8 cellular contexts compared by ENCODE assay signal in the genomic region with DNA sequence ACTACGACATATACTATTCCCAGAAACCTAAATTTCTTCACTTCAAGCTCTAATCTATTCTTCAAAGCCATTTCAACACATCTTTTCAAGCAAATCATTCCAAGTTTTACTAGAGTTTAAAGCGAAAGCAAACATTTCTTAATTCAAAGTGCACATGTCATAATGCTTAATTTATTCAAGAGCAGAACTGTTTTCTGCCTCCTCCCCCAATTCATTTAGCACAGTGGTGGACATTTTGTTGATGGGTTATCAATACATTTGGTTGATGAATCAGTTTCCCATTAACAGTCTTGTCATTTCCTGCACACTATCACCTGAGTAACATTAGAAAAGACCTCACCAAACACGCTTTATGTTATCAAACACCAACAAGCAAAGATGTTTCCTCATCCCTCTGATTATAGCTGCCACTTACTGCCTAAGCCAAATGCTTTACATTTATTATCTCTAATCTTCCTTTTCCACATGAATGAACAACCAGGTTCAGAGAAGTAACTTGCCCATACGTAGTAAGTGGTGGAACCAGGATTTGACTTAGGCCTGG. TPM values are rescaled to one million over a fixed set of nuclear protein-coding genes. Genes with fewer than 3 reads are reported as not detected.
A peak's percentile ranks its signal among the peaks of the same experiment; 100 is the strongest.
DNase-seq lines count a peak whose midpoint lies in the region; ATAC-seq and TF ChIP-seq lines count a peak whose summit lies in the region.

No MANE protein-coding gene starts in this region.

- H2AK5ac ChIP-seq in mesenchymal stem cell (ENCODE audit: low read length, severe bottlenecking): no peak overlapping the region

- H3K79me1 ChIP-seq in mesenchymal stem cell (replicated peaks; ENCODE audit: low read length, poor library complexity, severe bottlenecking): no peaks in the 10 kb centered on the region

- in situ Hi-C loops in astrocyte of the spinal cord (cut with HindIII; ENCODE audit: low sequenced_read_pairs): no loop called here

- peak overlapping the region in 1 of 2 donors; percentile 6 for H3K27ac ChIP-seq in right atrium auricular region
- no peak overlapping the region for H3K27ac ChIP-seq in mesenchymal stem cell (ENCODE audit: low read length, poor library complexity, severe bottlenecking)

- peak overlapping the region; percentile 80 for H3K4me2 ChIP-seq in mesenchymal stem cell (ENCODE audit: low read length, poor library complexity, severe bottlenecking)

- H3K23ac ChIP-seq in mesenchymal stem cell (ENCODE audit: low read length in 2 of 2): no peak overlapping the region

- no peak overlapping the region for H2AFZ ChIP-seq in mesenchymal stem cell (ENCODE audit: low read depth, low read length)

- 76% methylated on average over 3 of the region's 4 CpGs for WGBS in mesenchymal stem cell

- H3K4ac ChIP-seq in mesenchymal stem cell (ENCODE audit: low read depth in 1 of 2, low read length in 2 of 2): no peak overlapping the region

- no peak overlapping the region for H4K91ac ChIP-seq in mesenchymal stem cell (ENCODE audit: low read length)

- H3K14ac ChIP-seq in mesenchymal stem cell (ENCODE audit: low read length in 2 of 2): no peak overlapping the region

- H3K9me3 ChIP-seq in right atrium auricular region: no peaks in the 10 kb centered on the region
- H3K9me3 ChIP-seq in mesenchymal stem cell (ENCODE audit: control insufficient read depth, low read length): no peaks in the 10 kb centered on the region

- H2BK15ac ChIP-seq in mesenchymal stem cell (ENCODE audit: low read depth, poor library complexity, severe bottlenecking): no peak overlapping the region

- ATAC-seq in Right ventricle myocardium superior (ENCODE audit: poor library complexity) (no peak), HG03442 (IDR thresholded peaks at IDR 0.05; ENCODE audit: unreplicated experiment) (no peak)

- TF ChIP-seq CTCF in right atrium auricular region (IDR thresholded peaks at IDR 0.05): no peak
- TF ChIP-seq CTCF in astrocyte of the spinal cord (IDR thresholded peaks at IDR 0.05; ENCODE audit: low read depth, low read length): no peak

- no peaks in the 10 kb centered on the region for H3K27me3 ChIP-seq in right atrium auricular region
- H3K27me3 ChIP-seq in mesenchymal stem cell (ENCODE audit: control insufficient read depth in 1 of 2, insufficient read depth in 1 of 2, low read length in 2 of 2): no peaks in the 10 kb centered on the region

- intact Hi-C loops in Right ventricle myocardium superior (cut with DNase I): no loop called here

- H2BK5ac ChIP-seq in mesenchymal stem cell (ENCODE audit: low read depth, low read length, poor library complexity, severe bottlenecking): no peak overlapping the region

- H4K8ac ChIP-seq in mesenchymal stem cell (ENCODE audit: low read length): no peak overlapping the region

- peak overlapping the region; percentile 100 for H3K9ac ChIP-seq in mesenchymal stem cell (ENCODE audit: low read length)

- H3K4me1 ChIP-seq in right atrium auricular region: peaks cover 0 to 59% of the 10 kb centered on the region in 2 donors
- peaks cover 6% of the 10 kb centered on the region for H3K4me1 ChIP-seq in mesenchymal stem cell (ENCODE audit: control insufficient read depth, insufficient read depth, low read depth, low read length)

- no peak overlapping the region for H2BK12ac ChIP-seq in mesenchymal stem cell (ENCODE audit: low read length in 2 of 2)

- DNase-seq in right atrium auricular region (ENCODE audit: low spot score) (no peak), Right ventricle myocardium superior (no peak), astrocyte of the spinal cord (ENCODE audit: low read depth, low spot score) (no peak), mesenchymal stem cell (peak; percentile 40), RKO (ENCODE audit: low spot score) (no peak), superior temporal gyrus (ENCODE audit: extremely low spot score) (no peak)
- no peak for DNase-seq in activated CD4-positive, CD25-positive, alpha-beta regulatory T cell treated with anti-CD3 and anti-CD28 coated beads, Interleukin-2, amount 50 U/mL, for 72 hours

- H3K18ac ChIP-seq in mesenchymal stem cell (ENCODE audit: low read depth in 1 of 2, low read length in 2 of 2): no peak overlapping the region

- peak overlapping the region; percentile 90 to 92 for H3K4me3 ChIP-seq in right atrium auricular region
- peak overlapping the region; percentile 90 for H3K4me3 ChIP-seq in astrocyte of the spinal cord (ENCODE audit: low read depth, low read length)
- peak overlapping the region in 1 of 2 experiments; percentile 94 for H3K4me3 ChIP-seq in mesenchymal stem cell (ENCODE audit: insufficient read depth in 1 of 2, low read depth in 1 of 2, low read length in 2 of 2)

- no peak overlapping the region for H2BK120ac ChIP-seq in mesenchymal stem cell (ENCODE audit: low read depth, low read length)

- no peaks in the 10 kb centered on the region for H3K36me3 ChIP-seq in right atrium auricular region
- H3K36me3 ChIP-seq in mesenchymal stem cell (ENCODE audit: control insufficient read depth in 1 of 2, insufficient read depth in 2 of 2, low read depth in 1 of 2, low read length in 2 of 2): peaks cover 4 to 6% of the 10 kb centered on the region in 2 experiments

RNA-seq across cellular contexts. Expression of a gene that starts 2.0 kb away (rescaled TPM):
- 10 to 100 TPM; 44.2 to 48.1 TPM for total RNA-seq in right atrium auricular region
- total RNA-seq in Right ventricle myocardium superior: 50.9 TPM
- 52.4 TPM for polyA plus RNA-seq in mesenchymal stem cell (2013, experiment 1 of 2)
- 51.7 TPM for polyA plus RNA-seq in mesenchymal stem cell (2013, experiment 2 of 2)

RNA-seq across cellular contexts. Expression of a gene that starts 51.0 kb away (rescaled TPM):
- total RNA-seq in right atrium auricular region (10 to 100 TPM; 18.4 to 24.3 TPM), Right ventricle myocardium superior (33.1 TPM)
- polyA plus RNA-seq in mesenchymal stem cell (2013, experiment 1 of 2): 17.2 TPM
- polyA plus RNA-seq in mesenchymal stem cell (2013, experiment 2 of 2): 18.3 TPM

RNA-seq across cellular contexts. Expression of a gene that starts 56.0 kb away (rescaled TPM):
- 1 to 10 TPM; 1.7 to 4.8 TPM for total RNA-seq in right atrium auricular region
- 2.3 TPM for total RNA-seq in Right ventricle myocardium superior
- polyA plus RNA-seq in mesenchymal stem cell (2013, experiment 1 of 2): 4.3 TPM
- 4.3 TPM for polyA plus RNA-seq in mesenchymal stem cell (2013, experiment 2 of 2)

RNA-seq across cellular contexts. Expression of a gene that starts 56.6 kb away (rescaled TPM):
- total RNA-seq in right atrium auricular region (10 to 100 TPM; 15.9 to 22.4 TPM), Right ventricle myocardium superior (22.1 TPM)
- polyA plus RNA-seq in mesenchymal stem cell (2013, experiment 1 of 2): 10.1 TPM
- polyA plus RNA-seq in mesenchymal stem cell (2013, experiment 2 of 2): 9.8 TPM
